8 cellular contexts compared by ENCODE assay signal in genomic region chr4:112284166-112284565, GRCh38. TPM values are rescaled to one million over a fixed set of nuclear protein-coding genes. Genes with fewer than 3 reads are reported as not detected.
DNase-seq lines count a peak whose midpoint lies in the region; FAIRE-seq and TF ChIP-seq lines count a peak whose summit lies in the region.

No MANE protein-coding gene starts in this region.

- no peaks in the 10 kb centered on the region for H3K27me3 ChIP-seq in neutrophil

- H3K9me3 ChIP-seq in neutrophil: no peaks in the 10 kb centered on the region

- FAIRE-seq in frontal cortex (lab: Jason Lieb, UNC): no peak

- H3K9me3 Mint-ChIP-seq in chondrocyte (ENCODE audit: low read depth): no peaks in the 10 kb centered on the region

- TF ChIP-seq CTCF in chondrocyte (IDR thresholded peaks at IDR 0.05) (no peak), neutrophil (IDR thresholded peaks at IDR 0.05) (no peak)

- H3K27ac Mint-ChIP-seq in chondrocyte (ENCODE audit: unreplicated experiment): no peak overlapping the region

- H3K4me1 ChIP-seq in neutrophil (ENCODE audit: control insufficient read depth in 1 of 2, insufficient read depth in 1 of 2, low read depth in 1 of 2, low read length in 1 of 2): peaks cover 66 to 74% of the 10 kb centered on the region in 2 experiments

- DNase-seq in COLO668 (lab: John Stamatoyannopoulos, UW; ENCODE audit: unreplicated experiment): peak; percentile 21
- DNase-seq in NAMALWA (ENCODE audit: low spot score): peak; percentile 43
- no peak for DNase-seq in chondrocyte (ENCODE audit: low spot score)
- DNase-seq in NCI-H1436 (lab: John Stamatoyannopoulos, UW): no peak
- DNase-seq in DMS79 (lab: John Stamatoyannopoulos, UW): no peak
- DNase-seq in frontal cortex (ENCODE audit: low spot score in 2 of 2): no peak
- no peak for DNase-seq in AML-193 (lab: John Stamatoyannopoulos, UW)

- peaks cover 25% of the 10 kb centered on the region for H3K4me1 Mint-ChIP-seq in chondrocyte (ENCODE audit: low read depth)

- no peaks in the 10 kb centered on the region for H3K36me3 Mint-ChIP-seq in chondrocyte (ENCODE audit: low read depth)

- H3K27me3 Mint-ChIP-seq in chondrocyte (ENCODE audit: low read depth): no peaks in the 10 kb centered on the region

- H3K36me3 ChIP-seq in neutrophil: no peaks in the 10 kb centered on the region

- H3K27ac ChIP-seq in neutrophil: peak overlapping the region; percentile 90

- peak overlapping the region; percentile 9 for H3K4me3 Mint-ChIP-seq in chondrocyte (ENCODE audit: unreplicated experiment)

- peak overlapping the region; percentile 78 to 87 for H3K4me3 ChIP-seq in neutrophil (ENCODE audit: low read depth in 1 of 2, low read length in 1 of 2)

RNA-seq across cellular contexts. Expression of gene TIFA, which starts 1.5 kb away (rescaled TPM):
- 3.2 to 3.9 TPM (median 3.8 TPM) in 3 replicates for total RNA-seq in chondrocyte
- total RNA-seq in frontal cortex: 7.3 TPM

RNA-seq across cellular contexts. Expression of gene ALPK1, which starts 13.0 kb away (rescaled TPM):
- total RNA-seq in chondrocyte (6.2 to 11.3 TPM (median 6.5 TPM) in 3 replicates), frontal cortex (4.9 TPM)

RNA-seq across cellular contexts. Expression of gene AP1AR, which starts 52.6 kb away (rescaled TPM):
- total RNA-seq in chondrocyte: 12.6 to 15.0 TPM (median 14.5 TPM) in 3 replicates
- total RNA-seq in frontal cortex: 119 TPM

Comparison
In these comparisons a context has a peak if more than half of its experiments do, and no peak if none do; other contexts are left out.
1. DNase-seq: peak in COLO668 (single experiment) and NAMALWA (single experiment); none in chondrocyte (single experiment), NCI-H1436 (single experiment), DMS79 (single experiment), frontal cortex (0 of 2) and AML-193 (0 of 2).